Comparison of ENCODE assay signal across 36 cellular contexts in genomic region chr1:29946057-29946456, GRCh38.
"Had no signal": no experiment of that assay in that cellular context is flagged by ENCODE, and none has a peak within 500 bp of the region (broad histone marks: within the 10 kb centered on the region; RNA-seq: fewer than 3 reads in every experiment).

No MANE protein-coding gene starts in this region.

- H3K4me3 Mint-ChIP-seq: activated CD4-positive, alpha-beta memory T cell treated with anti-CD3 and anti-CD28 coated beads for 36 hours; activated naive CD4-positive, alpha-beta T cell treated with anti-CD3 and anti-CD28 coated beads for 36 hours; activated naive CD8-positive, alpha-beta T cell treated with anti-CD3 and anti-CD28 coated beads for 36 hours; activated T-cell treated with anti-CD3 and anti-CD28 coated beads, Interleukin-2, amount 50 U/mL, for 4 hours; activated T-helper 1 cell treated with anti-CD3 and anti-CD28 coated beads, Interleukin-12 subunit alpha, Interleukin-12 subunit beta, Interleukin-2, Interleukin-4 antibody, amounts not matched to agents 30 ng/mL and 10 ng/mL and 1 ng/mL, durations not matched to agents 14 hours and 24 hours and 36 hours; T-helper 1 cell treated with Interleukin-12 subunit alpha and Interleukin-12 subunit beta and Interleukin-4 antibody, amounts not matched to agents 30 μg/mL and 1 μg/mL, for 36 hours; T-helper 2 cell treated with Interferon-gamma antibody and Interleukin-4, amounts not matched to agents 5 μg/mL and 100 μg/mL, for 36 hours had no signal

- H3K4me3 ChIP-seq: Peyer's patch, SJSA1 had no signal

- H3K9me3 Mint-ChIP-seq: activated CD4-positive, alpha-beta memory T cell treated with anti-CD3 and anti-CD28 coated beads for 36 hours; activated naive CD4-positive, alpha-beta T cell treated with anti-CD3 and anti-CD28 coated beads for 36 hours; activated naive CD8-positive, alpha-beta T cell treated with anti-CD3 and anti-CD28 coated beads for 36 hours; activated T-cell treated with anti-CD3 and anti-CD28 coated beads, Interleukin-2, amount 50 U/mL, for 4 hours; activated T-helper 1 cell treated with anti-CD3 and anti-CD28 coated beads, Interleukin-12 subunit alpha, Interleukin-12 subunit beta, Interleukin-2, Interleukin-4 antibody, amounts not matched to agents 30 ng/mL and 10 ng/mL and 1 ng/mL, durations not matched to agents 14 hours and 24 hours and 36 hours; T-helper 1 cell treated with Interleukin-12 subunit alpha and Interleukin-12 subunit beta and Interleukin-4 antibody, amounts not matched to agents 30 μg/mL and 1 μg/mL, for 36 hours; T-helper 2 cell treated with Interferon-gamma antibody and Interleukin-4, amounts not matched to agents 5 μg/mL and 100 μg/mL, for 36 hours had no signal

- H3K36me3 ChIP-seq: brain microvascular endothelial cell, Peyer's patch, SJSA1 had no signal

- H3K27ac ChIP-seq: brain microvascular endothelial cell, KMS-11, Peyer's patch, SJSA1 had no signal

- ATAC-seq: activated CD4-positive, CD25-positive, alpha-beta regulatory T cell treated with anti-CD3 and anti-CD28 coated beads, Interleukin-2, amount 50 U/mL, for 24 hours; activated T-cell treated with anti-CD3 and anti-CD28 coated beads, Interleukin-2, amount 50 U/mL, for 4 hours; PC-3 had no signal

- H3K9ac ChIP-seq: KMS-11, SK-N-SH had no signal

- H3K27me3 ChIP-seq: brain microvascular endothelial cell, Peyer's patch had no signal

- DNase-seq: activated CD4-positive, alpha-beta memory T cell treated with anti-CD3 and anti-CD28 coated beads for 36 hours; activated CD4-positive, alpha-beta T cell treated with anti-CD3 and anti-CD28 coated beads for 4 hours; activated CD4-positive, alpha-beta T cell treated with anti-CD3 and anti-CD28 coated beads, Interleukin-2, amount 50 U/mL, for 1 hour; activated CD8-positive, alpha-beta memory T cell treated with anti-CD3 and anti-CD28 coated beads, Interleukin-2, amount 50 U/mL, for 4 hours; activated gamma-delta T cell treated with Interleukin-2 at 50 U/mL for 16 hours; activated naive CD4-positive, alpha-beta T cell treated with anti-CD3 and anti-CD28 coated beads for 36 hours; activated naive CD8-positive, alpha-beta T cell treated with anti-CD3 and anti-CD28 coated beads for 36 hours; activated T-cell treated with anti-CD3 and anti-CD28 coated beads for 4 hours; activated T-cell treated with anti-CD3 and anti-CD28 coated beads, Interleukin-2, amount 50 U/mL, for 4 hours; amniotic stem cell; aorta; brain microvascular endothelial cell; central memory CD4-positive, alpha-beta T cell; MM.1S; MV-4-11; NCI-H1092; NCI-H146; NCI-H187; NCI-H2029 treated with DMSO at 0.1 percent for 48 hours; NCI-H2107; NCI-H226; NCI-H446 treated with DMSO at 0.1 percent for 48 hours; NCI-H524; NCI-H748 treated with DMSO at 0.1 percent for 48 hours; NK-92 treated with Interleukin-12 subunit alpha and Interleukin-12 subunit beta, amount 100 ng/mL, for 24 hours; PC-3; Peyer's patch; RPMI8226; SHP77 treated with DMSO at 0.1 percent for 48 hours; SK-N-SH had no signal

- H3K4me2 ChIP-seq: KMS-11, SK-N-SH had no signal

- H3K9me3 ChIP-seq: Peyer's patch, SJSA1, SK-N-SH had no signal

- H3K4me1 ChIP-seq: Peyer's patch, SJSA1 had no signal

- H3K36me3 Mint-ChIP-seq: activated CD4-positive, alpha-beta memory T cell treated with anti-CD3 and anti-CD28 coated beads for 36 hours; activated naive CD8-positive, alpha-beta T cell treated with anti-CD3 and anti-CD28 coated beads for 36 hours had no signal

- H3K4me1 Mint-ChIP-seq: activated naive CD8-positive, alpha-beta T cell treated with anti-CD3 and anti-CD28 coated beads for 36 hours had no signal

- H3K27ac Mint-ChIP-seq: activated CD4-positive, alpha-beta memory T cell treated with anti-CD3 and anti-CD28 coated beads for 36 hours; activated naive CD4-positive, alpha-beta T cell treated with anti-CD3 and anti-CD28 coated beads for 36 hours; activated naive CD8-positive, alpha-beta T cell treated with anti-CD3 and anti-CD28 coated beads for 36 hours; activated T-helper 1 cell treated with anti-CD3 and anti-CD28 coated beads, Interleukin-12 subunit alpha, Interleukin-12 subunit beta, Interleukin-2, Interleukin-4 antibody, amounts not matched to agents 30 ng/mL and 10 ng/mL and 1 ng/mL, durations not matched to agents 14 hours and 24 hours and 36 hours; T-helper 1 cell treated with Interleukin-12 subunit alpha and Interleukin-12 subunit beta and Interleukin-4 antibody, amounts not matched to agents 30 μg/mL and 1 μg/mL, for 36 hours; T-helper 2 cell treated with Interferon-gamma antibody and Interleukin-4, amounts not matched to agents 5 μg/mL and 100 μg/mL, for 36 hours had no signal
